10 cellular contexts compared by ENCODE assay signal in genomic region chr3:31968391-31968926, GRCh38. TPM values are rescaled to one million over a fixed set of nuclear protein-coding genes. Genes with fewer than 3 reads are reported as not detected.
A peak's percentile ranks its signal among the peaks of the same experiment; 100 is the strongest.
DNase-seq lines count a peak whose midpoint lies in the region; ATAC-seq and TF ChIP-seq lines count a peak whose summit lies in the region.
"Had no signal": no experiment of that assay in that cellular context is flagged by ENCODE, and none has a peak within 500 bp of the region (broad histone marks: within the 10 kb centered on the region; RNA-seq: fewer than 3 reads in every experiment).

No MANE protein-coding gene starts in this region.

- CTCF ChIA-PET in HCT116 (lab: Charles Lee) = no interaction called here

- H3K9me2 ChIP-seq in HCT116 (ENCODE audit: insufficient read depth) = no peaks in the 10 kb centered on the region

- H2AFZ ChIP-seq in HCT116 (ENCODE audit: low read depth, low read length, poor library complexity, severe bottlenecking) = no peak overlapping the region

- POLR2A ChIA-PET in HCT116 (lab: Charles Lee) = interaction anchor here (0.5 kb wide), 1 partner anchor 70 kb away, joined by 4 read pairs; no protein-coding TSS in a partner anchor

- TF ChIP-seq RAD21 in HCT116 (IDR thresholded peaks at IDR 0.05; ENCODE audit: low read depth) = 0 out of 2 replicates have a peak, but pooled peaks have one; percentile 9

- no peak for TF ChIP-seq POLR2A in HCT116 (IDR thresholded peaks at IDR 0.05; ENCODE audit: borderline replicate concordance, extremely low read depth, insufficient read depth, insufficient read length)

- no peaks in the 10 kb centered on the region for H4K20me1 ChIP-seq in HCT116 (ENCODE audit: insufficient read depth)

- DNase-seq in HCT116 (ENCODE audit: low read depth, low spot score) (no peak), ascending aorta (ENCODE audit: low spot score in 2 of 2) (no peak), kidney glomerular epithelial cell (lab: John Stamatoyannopoulos, UW) (peak; percentile 78), 8988T (no peak), T-helper 2 cell (no peak), NCI-H2227 treated with DMSO at 0.1 percent for 48 hours (lab: John Stamatoyannopoulos, UW) (no peak), GM20000 (ENCODE audit: low spot score) (no peak)
- DNase-seq: activated CD8-positive, alpha-beta T cell treated with anti-CD3 and anti-CD28 coated beads for 36 hours; NCI-H2107 had no signal

- 0 out of 2 replicates have a peak, but pooled peaks have one; percentile 4 for ATAC-seq in HCT116
- ATAC-seq: activated CD8-positive, alpha-beta T cell treated with anti-CD3 and anti-CD28 coated beads for 36 hours had no signal

- H3K4me2 ChIP-seq in HCT116 (ENCODE audit: low read length) = peak overlapping the region; percentile 73

- intact Hi-C loops in HCT116 (cut with micrococcal nuclease) (no loop called here), ascending aorta (cut with DNase I) (loop anchor here (5.0 kb wide), 1 partner anchor 139 kb away; the partner anchor contains the start of gene GPD1L)

- RAD21 ChIA-PET in HCT116 (lab: Charles Lee; ENCODE audit: low non-redundant PET in 1 of 2, low total read pairs in 2 of 2, uncharacterized antibody in 2 of 2, unreplicated experiment in 2 of 2) = no interaction called here

- H3K9ac ChIP-seq in HCT116 (ENCODE audit: low read length) = peak overlapping the region; percentile 39
- H3K9ac ChIP-seq in subcutaneous abdominal adipose tissue (ENCODE audit: low read length in 5 of 5) = no peak overlapping the region

- H3K4me1 ChIP-seq in HCT116 (ENCODE audit: control insufficient read depth in 1 of 2, insufficient read depth in 2 of 2, low read length in 2 of 2) = peaks cover 36 to 44% of the 10 kb centered on the region in 2 experiments
- peaks cover 3 to 27% of the 10 kb centered on the region in 2 donors for H3K4me1 ChIP-seq in ascending aorta
- H3K4me1 ChIP-seq in subcutaneous abdominal adipose tissue (ENCODE audit: control insufficient read depth in 5 of 5, insufficient read depth in 5 of 5, low read length in 5 of 5) = peaks cover 0 to 31% (median 5%) of the 10 kb centered on the region in 5 donors

- no peaks in the 10 kb centered on the region for H3K27me3 ChIP-seq in HCT116 (ENCODE audit: insufficient read depth, low read length)
- no peaks in the 10 kb centered on the region for H3K27me3 ChIP-seq in ascending aorta
- H3K27me3 ChIP-seq in subcutaneous abdominal adipose tissue (ENCODE audit: control insufficient read depth in 5 of 5, insufficient read depth in 4 of 5, low read length in 5 of 5) = no peaks in the 10 kb centered on the region

- BruUV-seq in HCT116 (replicated peaks; lab: Mats Ljungman, UMichigan) = no TSS peak

- no peak for TF ChIP-seq CTCF in HCT116 (IDR thresholded peaks at IDR 0.05 in 2 of 3, conservative IDR thresholded peaks at IDR 0.05 in 1 of 3; ENCODE audit: borderline replicate concordance in 1 of 3, insufficient read depth in 1 of 3, low read depth in 2 of 3, low read length in 2 of 3)
- TF ChIP-seq CTCF in ascending aorta (IDR thresholded peaks at IDR 0.05) = no peak
- TF ChIP-seq CTCF in GM20000 (IDR thresholded peaks at IDR 0.05; ENCODE audit: extremely low read depth, missing control alignments) = no peak

- H3K27ac ChIP-seq in HCT116 (ENCODE audit: low read depth, low read length) (peak overlapping the region; percentile 46), ascending aorta (peak overlapping the region; percentile 81 to 89), subcutaneous abdominal adipose tissue (ENCODE audit: low read depth, low read length) (peak overlapping the region; percentile 45)

- peak overlapping the region; percentile 5 to 34 for H3K4me3 ChIP-seq in HCT116 (replicated peaks in 1 of 2; ENCODE audit: low read depth in 1 of 2, low read length in 2 of 2)
- H3K4me3 ChIP-seq in ascending aorta = peak overlapping the region; percentile 12 to 41
- no peak overlapping the region for H3K4me3 ChIP-seq in subcutaneous abdominal adipose tissue (ENCODE audit: low read depth in 1 of 5, low read length in 5 of 5)

- no peaks in the 10 kb centered on the region for H3K36me3 ChIP-seq in HCT116 (ENCODE audit: control insufficient read depth in 1 of 2, insufficient read depth in 2 of 2, low read length in 2 of 2)
- H3K36me3 ChIP-seq in ascending aorta = no peaks in the 10 kb centered on the region
- H3K36me3 ChIP-seq in subcutaneous abdominal adipose tissue (ENCODE audit: control insufficient read depth in 5 of 5, insufficient read depth in 5 of 5, low read length in 5 of 5) = no peaks in the 10 kb centered on the region

- H3K9me3 ChIP-seq in HCT116 (ENCODE audit: control insufficient read depth in 1 of 2, insufficient read depth in 1 of 2, low read depth in 1 of 2, low read length in 2 of 2) (no peaks in the 10 kb centered on the region), ascending aorta (no peaks in the 10 kb centered on the region), subcutaneous abdominal adipose tissue (ENCODE audit: control insufficient read depth in 5 of 5, low read length in 5 of 5) (no peaks in the 10 kb centered on the region)

- H3K79me2 ChIP-seq in HCT116 (ENCODE audit: insufficient read depth, low read length) = peaks cover 33% of the 10 kb centered on the region

TF ChIP-seq in HCT116, 20 proteins besides CTCF, POLR2A, EP300 and RAD21:
- TF ChIP-seq EGR1 (IDR thresholded peaks at IDR 0.05; ENCODE audit: low read depth) = no peak
- TF ChIP-seq MAX (IDR thresholded peaks at IDR 0.05) = 0 out of 2 replicates have a peak, but pooled peaks have one; percentile 9
- no peak for TF ChIP-seq ZNF274 (IDR thresholded peaks at IDR 0.05; ENCODE audit: low read depth, low read length)
TF ChIP-seq in HCT116: peak in this region for 1.

RNA-seq across cellular contexts. Expression of gene OSBPL10, which starts 12.6 kb away (rescaled TPM):
- total RNA-seq in HCT116 (2021; ENCODE audit: unreplicated experiment) (25.8 TPM), ascending aorta (169 TPM)
- polyA plus RNA-seq in HCT116 (2012) = 14.4 and 16.5 TPM in 2 replicates

RNA-seq across cellular contexts. Expression of gene ZNF860, which starts 13.1 kb away (rescaled TPM):
- 2.9 TPM for total RNA-seq in HCT116 (2021; ENCODE audit: unreplicated experiment)
- polyA plus RNA-seq in HCT116 (2012) = 1.1 and 1.5 TPM in 2 replicates
- total RNA-seq in ascending aorta = 0.43 TPM
- total RNA-seq: activated CD8-positive, alpha-beta T cell treated with anti-CD3 and anti-CD28 coated beads for 36 hours had no signal

Comparison
In these comparisons a context has a peak if more than half of its experiments do, and no peak if none do; other contexts are left out.
1. H3K4me3 ChIP-seq: peak in HCT116 (2 of 2) and ascending aorta (2 of 2); none in subcutaneous abdominal adipose tissue (0 of 5).
2. Peak in every context shown above with its lines, with median percentiles within 50 percentile points of each other: H3K27ac ChIP-seq.